Comparison of ENCODE assay signal across 19 cellular contexts in the genomic region with DNA sequence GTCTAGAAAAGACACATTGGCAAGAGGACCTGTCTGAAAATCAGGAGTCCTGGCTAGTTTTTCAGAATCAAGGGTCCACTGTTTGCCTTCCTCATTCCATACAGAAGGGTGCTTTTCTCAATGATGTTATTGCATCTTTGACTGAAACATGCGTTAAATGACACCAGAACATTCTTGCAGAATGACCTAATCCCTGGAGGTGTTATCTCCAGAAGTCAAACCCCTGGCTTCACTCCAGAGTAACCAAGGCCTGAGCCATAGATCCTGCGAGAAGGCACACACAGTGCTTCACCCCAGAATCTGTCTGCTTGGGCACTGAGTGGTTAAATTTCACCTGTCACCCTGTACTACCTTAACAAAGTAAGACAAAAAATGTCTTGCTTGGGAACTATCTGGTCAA.
DNase-seq lines count a peak whose midpoint lies in the region; ATAC-seq and TF ChIP-seq lines count a peak whose summit lies in the region.
"Had no signal": no experiment of that assay in that cellular context is flagged by ENCODE, and none has a peak within 500 bp of the region (broad histone marks: within the 10 kb centered on the region; RNA-seq: fewer than 3 reads in every experiment).

No MANE protein-coding gene starts in this region.

- peak; percentile 10 for DNase-seq in DMS53 (lab: John Stamatoyannopoulos, UW)
- no peak for DNase-seq in DMS53 treated with DMSO at 0.1 percent for 48 hours (lab: John Stamatoyannopoulos, UW; ENCODE audit: unreplicated experiment)
- peak; percentile 10 for DNase-seq in OCI-M1 (lab: John Stamatoyannopoulos, UW)
- peak; percentile 10 for DNase-seq in choroid plexus epithelial cell (ENCODE audit: low read depth)
- peak; percentile 54 for DNase-seq in mucosa of gallbladder (ENCODE audit: low spot score)
- no peak for DNase-seq in stimulated activated CD4-positive, alpha-beta T cell treated with anti-CD3 and anti-CD28 coated beads, Interleukin-4, amount 100 ng/mL, for 1 hour
- no peak for DNase-seq in G401 (ENCODE audit: low spot score)
- DNase-seq: GDM1, HFFc6, KBM-7, NCI-H1048, NCI-H146, NCI-H2171, NCI-H446 treated with DMSO at 0.1 percent for 48 hours, NCI-H748 treated with DMSO at 0.1 percent for 48 hours, SHP77 treated with DMSO at 0.1 percent for 48 hours, SW 1271 had no signal

- ATAC-seq in GM18511 (IDR thresholded peaks at IDR 0.05; ENCODE audit: unreplicated experiment), result no peak

- in situ Hi-C loops in G401 (cut with HindIII; ENCODE audit: low sequenced_read_pairs), result no loop called here

- H3K4me3 ChIP-seq in choroid plexus epithelial cell (ENCODE audit: low read depth, low read length), result no peak overlapping the region
- H3K4me3 ChIP-seq: BLaER1 had no signal

- TF ChIP-seq CTCF in choroid plexus epithelial cell (conservative IDR thresholded peaks at IDR 0.05; ENCODE audit: low read depth, low read length), result no peak

Comparison
In these comparisons a context has a peak if more than half of its experiments do, and no peak if none do; other contexts are left out.
1. DNase-seq: peak in DMS53 (single experiment), OCI-M1 (single experiment), choroid plexus epithelial cell (single experiment) and mucosa of gallbladder (single experiment); none in DMS53 treated with DMSO at 0.1 percent for 48 hours (single experiment), stimulated activated CD4-positive, alpha-beta T cell treated with anti-CD3 and anti-CD28 coated beads, Interleukin-4, amount 100 ng/mL, for 1 hour (single experiment) and G401 (single experiment).